Comparison of ENCODE assay signal across 9 cellular contexts in the genomic region with DNA sequence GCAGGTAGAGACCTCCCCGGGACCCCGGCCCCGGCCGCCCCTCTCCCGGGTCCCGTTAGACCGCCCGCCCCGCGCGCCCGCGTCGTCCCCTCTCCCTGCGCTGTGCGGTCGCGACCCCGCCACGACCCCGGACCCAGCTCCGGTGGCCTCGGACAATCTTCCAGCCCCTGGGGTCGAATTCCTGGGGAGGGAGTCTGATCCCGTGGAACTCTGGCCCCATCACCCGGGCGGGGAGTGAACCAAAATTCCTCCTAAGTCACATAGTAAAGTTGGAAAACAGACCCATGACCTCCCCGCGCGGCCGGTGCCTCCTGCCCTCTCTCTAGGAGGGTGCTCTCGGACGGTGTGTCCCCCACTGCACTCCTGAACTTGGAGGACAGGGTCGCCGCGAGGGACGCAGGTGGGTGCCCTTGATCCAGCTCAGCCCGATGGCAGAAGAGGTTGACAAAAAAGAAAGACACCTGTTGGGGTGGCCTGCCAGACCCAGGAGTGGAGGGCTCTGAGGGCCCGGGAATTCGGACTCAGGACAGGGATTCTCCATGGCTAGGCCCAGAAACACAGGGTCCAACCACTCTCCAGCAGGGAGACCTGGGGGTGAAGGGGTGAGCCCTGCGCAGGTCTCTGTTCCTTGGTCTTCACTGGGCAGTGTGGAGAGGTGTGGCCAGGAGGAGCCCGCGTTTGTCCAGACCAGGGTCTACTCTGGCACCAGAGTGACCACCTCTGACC. TPM values are rescaled to one million over a fixed set of nuclear protein-coding genes. Genes with fewer than 3 reads are reported as not detected.
DNase-seq lines count a peak whose midpoint lies in the region; ATAC-seq and TF ChIP-seq lines count a peak whose summit lies in the region.
"Had no signal": no experiment of that assay in that cellular context is flagged by ENCODE, and none has a peak within 500 bp of the region (broad histone marks: within the 10 kb centered on the region; RNA-seq: fewer than 3 reads in every experiment).

No MANE protein-coding gene starts in this region.

- H3K4me1 ChIP-seq in HCT116 (ENCODE audit: control insufficient read depth in 1 of 2, insufficient read depth in 2 of 2, low read length in 2 of 2), result peaks cover 10 to 30% of the 10 kb centered on the region in 2 experiments; a peak in 3 of 4 replicates
- H3K4me1 ChIP-seq in smooth muscle cell (ENCODE audit: low read depth), result peaks cover 7% of the 10 kb centered on the region

- no peak for TF ChIP-seq POLR2A in HCT116 (IDR thresholded peaks at IDR 0.05; ENCODE audit: borderline replicate concordance, extremely low read depth, insufficient read depth, insufficient read length)

- RAD21 ChIA-PET in HCT116 (lab: Charles Lee; ENCODE audit: low non-redundant PET in 1 of 2, low total read pairs in 2 of 2, uncharacterized antibody in 2 of 2, unreplicated experiment in 2 of 2), result interaction anchor here in 1 of 2 experiments (0.6 kb wide), 1 partner anchor 55 kb away, joined by 3 read pairs; no protein-coding TSS in a partner anchor

- POLR2A ChIA-PET in HCT116 (lab: Charles Lee), result interaction anchor here (0.6 kb wide), 1 partner anchor 647 kb away, joined by 3 read pairs; no protein-coding TSS in a partner anchor

- H3K9ac ChIP-seq in HCT116 (ENCODE audit: low read length) (peak overlapping the region; percentile 50), smooth muscle cell (ENCODE audit: low read depth) (peak overlapping the region; percentile 28)

- H2AFZ ChIP-seq in HCT116 (ENCODE audit: low read depth, low read length, poor library complexity, severe bottlenecking) (no peak overlapping the region), smooth muscle cell (ENCODE audit: low read depth) (no peak overlapping the region)

- peak overlapping the region; percentile 22 to 49 for H3K4me3 ChIP-seq in HCT116 (replicated peaks in 1 of 2; ENCODE audit: low read depth in 1 of 2, low read length in 2 of 2)
- peak overlapping the region; percentile 63 for H3K4me3 ChIP-seq in smooth muscle cell

- intact Hi-C loops in HCT116 (cut with micrococcal nuclease), result no loop called here

- no peaks in the 10 kb centered on the region for H3K79me2 ChIP-seq in HCT116 (ENCODE audit: insufficient read depth, low read length)
- H3K79me2 ChIP-seq in smooth muscle cell (ENCODE audit: low read depth), result no peaks in the 10 kb centered on the region

- ATAC-seq in HCT116, result no peak; the same call in 1 of the 2 replicates
- ATAC-seq in GM21528 (IDR thresholded peaks at IDR 0.05; ENCODE audit: low FRiP score, unreplicated experiment), result no peak
- no peak for ATAC-seq in GM18868 (IDR thresholded peaks at IDR 0.05; ENCODE audit: unreplicated experiment)
- ATAC-seq in GM19455 (IDR thresholded peaks at IDR 0.05; ENCODE audit: unreplicated experiment), result no peak
- ATAC-seq in HG02970 (IDR thresholded peaks at IDR 0.05; ENCODE audit: low FRiP score, unreplicated experiment), result no peak

- TF ChIP-seq RAD21 in HCT116 (IDR thresholded peaks at IDR 0.05; ENCODE audit: low read depth), result no peak

- no peaks in the 10 kb centered on the region for H4K20me1 ChIP-seq in HCT116 (ENCODE audit: insufficient read depth)
- H4K20me1 ChIP-seq in smooth muscle cell (ENCODE audit: low read depth), result no peaks in the 10 kb centered on the region

- DNase-seq in HCT116 (ENCODE audit: low read depth, low spot score), result no peak
- DNase-seq in iPS-NIHi11 (ENCODE audit: low spot score), result peak; percentile 69
- no peak for DNase-seq in smooth muscle cell (lab: John Stamatoyannopoulos, UW; ENCODE audit: unreplicated experiment)

- H3K9me2 ChIP-seq in HCT116 (ENCODE audit: insufficient read depth), result no peaks in the 10 kb centered on the region

- CTCF ChIA-PET in HCT116 (lab: Charles Lee), result interaction anchor here (2.1 to 4.8 kb wide), 2 partner anchors 11 to 17 kb away, joined by 8 to 35 read pairs; no protein-coding TSS in a partner anchor

- peaks cover 29% of the 10 kb centered on the region for H3F3A ChIP-seq in smooth muscle cell (ENCODE audit: low read depth)

- H3K9me3 ChIP-seq in HCT116 (ENCODE audit: control insufficient read depth in 1 of 2, insufficient read depth in 1 of 2, low read depth in 1 of 2, low read length in 2 of 2), result no peaks in the 10 kb centered on the region
- H3K9me3 ChIP-seq in smooth muscle cell (replicated peaks; ENCODE audit: low read depth), result no peaks in the 10 kb centered on the region

- TF ChIP-seq CTCF in HCT116 (IDR thresholded peaks at IDR 0.05 in 2 of 3, conservative IDR thresholded peaks at IDR 0.05 in 1 of 3; ENCODE audit: borderline replicate concordance in 1 of 3, insufficient read depth in 1 of 3, low read depth in 2 of 3, low read length in 2 of 3), result no peak
- no peak for TF ChIP-seq CTCF in smooth muscle cell (IDR thresholded peaks at IDR 0.05; ENCODE audit: borderline replicate concordance, insufficient read depth, poor library complexity, severe bottlenecking)

- no peak overlapping the region; the same call in 1 of the 2 replicates for H3K27ac ChIP-seq in HCT116 (ENCODE audit: low read depth, low read length)
- H3K27ac ChIP-seq in adipose tissue (ENCODE audit: low read depth, low read length), result peak overlapping the region; percentile 21
- no peak overlapping the region for H3K27ac ChIP-seq in smooth muscle cell (ENCODE audit: low read depth)

- BruUV-seq in HCT116 (replicated peaks; lab: Mats Ljungman, UMichigan), result no TSS peak

- H3K27me3 ChIP-seq in HCT116 (ENCODE audit: insufficient read depth, low read length), result no peaks in the 10 kb centered on the region
- H3K27me3 ChIP-seq in smooth muscle cell (ENCODE audit: low read depth), result no peaks in the 10 kb centered on the region

- WGBS in adipose tissue, 3 donors, result 12 to 19% (median 13%) methylated on average over 39 to 43 of the region's 43 CpGs
- 28% methylated on average over 38 of the region's 43 CpGs for WGBS in smooth muscle cell (ENCODE audit: low lambda C conversion rate)

- H3K4me2 ChIP-seq in HCT116 (ENCODE audit: low read length) (peak overlapping the region; percentile 74), smooth muscle cell (peak overlapping the region; percentile 94)

- H3K36me3 ChIP-seq in HCT116 (ENCODE audit: control insufficient read depth in 1 of 2, insufficient read depth in 2 of 2, low read length in 2 of 2) (no peaks in the 10 kb centered on the region), smooth muscle cell (ENCODE audit: low read depth) (no peaks in the 10 kb centered on the region)

TF ChIP-seq in HCT116, 20 proteins besides CTCF, POLR2A, EP300 and RAD21 (continues in another document):
- no peak for TF ChIP-seq POLR2AphosphoS5 (IDR thresholded peaks at IDR 0.05; ENCODE audit: low read depth, low read length)
- TF ChIP-seq SIN3A (IDR thresholded peaks at IDR 0.05; ENCODE audit: low read depth), result no peak
- no peak for TF ChIP-seq ZFX (IDR thresholded peaks at IDR 0.05)
- TF ChIP-seq EZH2phosphoT487 (IDR thresholded peaks at IDR 0.05; ENCODE audit: borderline replicate concordance), result no peak
- TF ChIP-seq YY1 (IDR thresholded peaks at IDR 0.05; ENCODE audit: extremely low read depth, insufficient replicate concordance, low read depth, low read length), result no peak
- no peak for TF ChIP-seq ELF1 (IDR thresholded peaks at IDR 0.05; ENCODE audit: borderline replicate concordance, low read depth)
- TF ChIP-seq SRF (IDR thresholded peaks at IDR 0.05; ENCODE audit: low read depth), result no peak
- TF ChIP-seq, protein P1, sequence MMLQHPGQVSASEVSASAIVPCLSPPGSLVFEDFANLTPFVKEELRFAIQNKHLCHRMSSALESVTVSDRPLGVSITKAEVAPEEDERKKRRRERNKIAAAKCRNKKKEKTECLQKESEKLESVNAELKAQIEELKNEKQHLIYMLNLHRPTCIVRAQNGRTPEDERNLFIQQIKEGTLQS (IDR thresholded peaks at IDR 0.05), result no peak
- TF ChIP-seq, protein P2, sequence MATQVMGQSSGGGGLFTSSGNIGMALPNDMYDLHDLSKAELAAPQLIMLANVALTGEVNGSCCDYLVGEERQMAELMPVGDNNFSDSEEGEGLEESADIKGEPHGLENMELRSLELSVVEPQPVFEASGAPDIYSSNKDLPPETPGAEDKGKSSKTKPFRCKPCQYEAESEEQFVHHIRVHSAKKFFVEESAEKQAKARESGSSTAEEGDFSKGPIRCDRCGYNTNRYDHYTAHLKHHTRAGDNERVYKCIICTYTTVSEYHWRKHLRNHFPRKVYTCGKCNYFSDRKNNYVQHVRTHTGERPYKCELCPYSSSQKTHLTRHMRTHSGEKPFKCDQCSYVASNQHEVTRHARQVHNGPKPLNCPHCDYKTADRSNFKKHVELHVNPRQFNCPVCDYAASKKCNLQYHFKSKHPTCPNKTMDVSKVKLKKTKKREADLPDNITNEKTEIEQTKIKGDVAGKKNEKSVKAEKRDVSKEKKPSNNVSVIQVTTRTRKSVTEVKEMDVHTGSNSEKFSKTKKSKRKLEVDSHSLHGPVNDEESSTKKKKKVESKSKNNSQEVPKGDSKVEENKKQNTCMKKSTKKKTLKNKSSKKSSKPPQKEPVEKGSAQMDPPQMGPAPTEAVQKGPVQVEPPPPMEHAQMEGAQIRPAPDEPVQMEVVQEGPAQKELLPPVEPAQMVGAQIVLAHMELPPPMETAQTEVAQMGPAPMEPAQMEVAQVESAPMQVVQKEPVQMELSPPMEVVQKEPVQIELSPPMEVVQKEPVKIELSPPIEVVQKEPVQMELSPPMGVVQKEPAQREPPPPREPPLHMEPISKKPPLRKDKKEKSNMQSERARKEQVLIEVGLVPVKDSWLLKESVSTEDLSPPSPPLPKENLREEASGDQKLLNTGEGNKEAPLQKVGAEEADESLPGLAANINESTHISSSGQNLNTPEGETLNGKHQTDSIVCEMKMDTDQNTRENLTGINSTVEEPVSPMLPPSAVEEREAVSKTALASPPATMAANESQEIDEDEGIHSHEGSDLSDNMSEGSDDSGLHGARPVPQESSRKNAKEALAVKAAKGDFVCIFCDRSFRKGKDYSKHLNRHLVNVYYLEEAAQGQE (IDR thresholded peaks at IDR 0.05; ENCODE audit: low read depth), result no peak

RNA-seq across cellular contexts. Expression of a gene that starts 0.5 kb away (rescaled TPM):
- total RNA-seq in HCT116 (2021; ENCODE audit: unreplicated experiment), result 4.3 TPM
- 2.5 and 4.3 TPM in 2 replicates for polyA plus RNA-seq in HCT116 (2012)
- polyA plus RNA-seq in adipose tissue, result 10 to 100 TPM; 12.1 to 66.1 (median 56.0) TPM
- 2.4 and 6.4 TPM in 2 replicates for total RNA-seq in smooth muscle cell
- polyA plus RNA-seq in smooth muscle cell, result 8.4 and 20.8 TPM in 2 replicates

RNA-seq across cellular contexts. Expression of a gene that starts 29.8 kb away (rescaled TPM):
- total RNA-seq in HCT116 (2021; ENCODE audit: unreplicated experiment), result 146 TPM
- polyA plus RNA-seq in HCT116 (2012), result 91.8 and 97.3 TPM in 2 replicates
- polyA plus RNA-seq in adipose tissue, result 100 to 1,000 TPM in 2 of 3 donors, 10 to 100 TPM in 1; 98.6 to 386 (median 314) TPM
- total RNA-seq in smooth muscle cell, result 519 and 630 TPM in 2 replicates
- 224 and 247 TPM in 2 replicates for polyA plus RNA-seq in smooth muscle cell

RNA-seq across cellular contexts. Expression of a gene that starts 34.1 kb away (rescaled TPM):
- 0.59 TPM for total RNA-seq in HCT116 (2021; ENCODE audit: unreplicated experiment)
- polyA plus RNA-seq in HCT116 (2012), result not detected in 2 replicates
- polyA plus RNA-seq in adipose tissue, result under 1 TPM in 2 of 3 donors, not detected in 1; 0.15 to 0.18 TPM
- total RNA-seq in smooth muscle cell, result not detected in 2 replicates
- 0.62 and 1.2 TPM in 2 replicates for polyA plus RNA-seq in smooth muscle cell
- total RNA-seq: NCI-H460 had no signal

RNA-seq across cellular contexts. Expression of a gene that starts 41.8 kb away (rescaled TPM):
- total RNA-seq in HCT116 (2021; ENCODE audit: unreplicated experiment) (2.0 TPM), smooth muscle cell (14.6 and 19.0 TPM in 2 replicates)
- polyA plus RNA-seq in HCT116 (2012), result 2.9 and 3.6 TPM in 2 replicates
- polyA plus RNA-seq in adipose tissue (10 to 100 TPM in 2 of 3 donors, 1 to 10 TPM in 1; 2.7 to 10.8 (median 10.1) TPM), smooth muscle cell (32.0 and 36.1 TPM in 2 replicates)
